In the genomic region with DNA sequence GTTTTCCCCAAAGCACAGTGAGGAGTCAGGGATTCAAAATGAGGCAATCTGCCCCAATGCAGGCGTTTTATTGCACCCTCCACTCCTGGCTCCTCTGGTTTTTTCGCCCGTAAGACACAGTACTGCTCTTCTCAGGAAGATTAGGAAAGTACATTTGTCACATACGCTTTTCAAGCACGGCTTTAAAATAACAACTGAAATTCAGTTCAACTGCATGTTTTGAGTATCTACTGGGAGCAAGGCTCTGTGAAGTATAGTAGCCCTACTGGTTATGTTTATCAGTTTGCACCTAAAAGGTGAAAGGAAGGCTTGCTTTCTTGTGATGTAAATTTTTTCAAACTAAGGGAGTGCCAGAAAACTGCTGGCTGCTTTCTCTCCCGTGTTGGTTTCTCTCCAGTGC, we compare ENCODE assay signal across 8 cellular contexts. TPM values are rescaled to one million over a fixed set of nuclear protein-coding genes. Genes with fewer than 3 reads are reported as not detected.
DNase-seq lines count a peak whose midpoint lies in the region; ATAC-seq, FAIRE-seq and TF ChIP-seq lines count a peak whose summit lies in the region.

No MANE protein-coding gene starts in this region.

- peak overlapping the region; percentile 98 for H3K27ac Mint-ChIP-seq in neural progenitor cell

- H3K27me3 ChIP-seq in endothelial cell of umbilical vein (ENCODE audit: control insufficient read depth in 2 of 2, insufficient read depth in 2 of 2, low read length in 2 of 2) (no peaks in the 10 kb centered on the region), neural progenitor cell (peaks cover 5% of the 10 kb centered on the region)

- BruUV-seq in endothelial cell of umbilical vein (replicated peaks; lab: Mats Ljungman, UMichigan): no TSS peak

- no peaks in the 10 kb centered on the region for H3K9me3 ChIP-seq in endothelial cell of umbilical vein (replicated peaks; ENCODE audit: control insufficient read depth, insufficient read depth, low read length)
- no peaks in the 10 kb centered on the region for H3K9me3 ChIP-seq in neural progenitor cell (ENCODE audit: low read depth)

- H3K27ac ChIP-seq in endothelial cell of umbilical vein (ENCODE audit: insufficient read depth, low read depth, low read length): peak overlapping the region; percentile 94
- H3K27ac ChIP-seq in neural progenitor cell: peak overlapping the region; percentile 97

- POLR2A ChIA-PET in endothelial cell of umbilical vein (lab: Charles Lee): interaction anchor here (1.0 kb wide), 1 partner anchor 114 kb away, joined by 3 read pairs; a partner anchor contains a TSS

- peak overlapping the region; percentile 97 for H3K4me3 Mint-ChIP-seq in neural progenitor cell

- FAIRE-seq in endothelial cell of umbilical vein (lab: Jason Lieb, UNC): peak; percentile 73

- H3K4me1 ChIP-seq in endothelial cell of umbilical vein (ENCODE audit: control insufficient read depth, extremely low read depth, insufficient read depth, low read length) (peaks cover 20% of the 10 kb centered on the region), neural progenitor cell (peaks cover 10% of the 10 kb centered on the region)

- intact Hi-C loops in endothelial cell of umbilical vein (cut with micrococcal nuclease): no loop called here

- peaks cover 1% of the 10 kb centered on the region for H3K36me3 Mint-ChIP-seq in neural progenitor cell

- peak overlapping the region; percentile 55 to 72 (median 71) for H3K4me3 ChIP-seq in endothelial cell of umbilical vein (replicated peaks in 1 of 3; ENCODE audit: insufficient read depth in 1 of 3, low read depth in 1 of 3, low read length in 3 of 3)
- peak overlapping the region; percentile 71 for H3K4me3 ChIP-seq in neural progenitor cell

- peaks cover 41% of the 10 kb centered on the region for H3F3A ChIP-seq in neural progenitor cell (ENCODE audit: low read depth)

- TF ChIP-seq POLR2A in endothelial cell of umbilical vein (IDR thresholded peaks at IDR 0.05; ENCODE audit: low read depth, low read length) (no peak), GM18505 (IDR thresholded peaks at IDR 0.05; ENCODE audit: borderline replicate concordance, extremely low read depth, insufficient read depth, insufficient read length) (no peak)

- H3K36me3 ChIP-seq in endothelial cell of umbilical vein (ENCODE audit: control insufficient read depth in 2 of 2, extremely low read depth in 1 of 2, insufficient read depth in 2 of 2, low read length in 2 of 2) (no peaks in the 10 kb centered on the region), neural progenitor cell (no peaks in the 10 kb centered on the region)

- ATAC-seq in GM21786 (IDR thresholded peaks at IDR 0.05; ENCODE audit: unreplicated experiment): no peak
- ATAC-seq in GM18505 (IDR thresholded peaks at IDR 0.05; ENCODE audit: unreplicated experiment): no peak

- TF ChIP-seq CTCF in endothelial cell of umbilical vein (IDR thresholded peaks at IDR 0.05; ENCODE audit: extremely low read depth in 1 of 2, insufficient read depth in 1 of 2, low read depth in 1 of 2, low read length in 2 of 2) (no peak), neural progenitor cell (IDR thresholded peaks at IDR 0.05) (no peak)

- DNase-seq in NCI-H1694 treated with DMSO at 0.1 percent for 48 hours (lab: John Stamatoyannopoulos, UW) (peak; percentile 44), NCI-H1694 (lab: John Stamatoyannopoulos, UW) (no peak), RKO (ENCODE audit: low spot score) (peak; percentile 30), endothelial cell of umbilical vein (ENCODE audit: low read depth, low spot score) (no peak), neural progenitor cell (ENCODE audit: low spot score) (peak; percentile 17), D341Med (ENCODE audit: low spot score) (no peak)

- H2AFZ ChIP-seq in endothelial cell of umbilical vein (ENCODE audit: low read depth, low read length) (peak overlapping the region; percentile 77), neural progenitor cell (replicated peaks) (peak overlapping the region; percentile 80)

- H3K9ac ChIP-seq in endothelial cell of umbilical vein (replicated peaks; ENCODE audit: extremely low read depth, insufficient read depth, low read length) (peak overlapping the region; percentile 93), neural progenitor cell (peak overlapping the region; percentile 72)

- H3K9me1 ChIP-seq in endothelial cell of umbilical vein (replicated peaks; ENCODE audit: control insufficient read depth, extremely low read depth, insufficient read depth, low read length): no peaks in the 10 kb centered on the region

- dilution Hi-C loops in endothelial cell of umbilical vein (cut with MboI; ENCODE audit: extremely low pct_ligation_motif_present, low sequenced_read_pairs): no loop called here

- peaks cover 19% of the 10 kb centered on the region for H3K4me1 Mint-ChIP-seq in neural progenitor cell

- H3K4me2 ChIP-seq in endothelial cell of umbilical vein (ENCODE audit: insufficient read depth, low read length): peak overlapping the region; percentile 94
- H3K4me2 ChIP-seq in neural progenitor cell: peak overlapping the region; percentile 89

- H3K79me2 ChIP-seq in endothelial cell of umbilical vein (ENCODE audit: control insufficient read depth, insufficient read depth, low read length) (no peaks in the 10 kb centered on the region), neural progenitor cell (ENCODE audit: low read depth) (peaks cover 10% of the 10 kb centered on the region)

- H4K20me1 ChIP-seq in endothelial cell of umbilical vein (replicated peaks; ENCODE audit: control insufficient read depth, extremely low read depth, insufficient read depth, low read length): no peaks in the 10 kb centered on the region
- H4K20me1 ChIP-seq in neural progenitor cell (ENCODE audit: low read depth): peaks cover 19% of the 10 kb centered on the region

- CTCF ChIA-PET in endothelial cell of umbilical vein (lab: Charles Lee): interaction anchor here (0.5 to 7.3 kb wide), 9 partner anchors 11 to 257 kb away, joined by 3 to 106 read pairs (median 3); no protein-coding TSS in a partner anchor

- no peaks in the 10 kb centered on the region for H3K9me3 Mint-ChIP-seq in neural progenitor cell

- H3K27me3 Mint-ChIP-seq in neural progenitor cell (ENCODE audit: insufficient read depth, low read depth): peaks cover 3% of the 10 kb centered on the region

TF ChIP-seq in endothelial cell of umbilical vein, 7 proteins besides CTCF, POLR2A, EP300 and RAD21:
- TF ChIP-seq MYC (IDR thresholded peaks at IDR 0.05; ENCODE audit: low read depth, low read length) (no peak), POLR2AphosphoS5 (IDR thresholded peaks at IDR 0.05; ENCODE audit: insufficient read depth, low read depth, low read length) (no peak), GATA2 (IDR thresholded peaks at IDR 0.05; ENCODE audit: insufficient read depth, insufficient read length, low read depth, low read length) (no peak), JUN (IDR thresholded peaks at IDR 0.05; ENCODE audit: borderline replicate concordance, insufficient read depth, insufficient read length, low read depth) (no peak), EZH2 (IDR thresholded peaks at IDR 0.05; ENCODE audit: borderline replicate concordance, low read depth, low read length, severe bottlenecking) (no peak), FOS (IDR thresholded peaks at IDR 0.05; ENCODE audit: borderline replicate concordance, insufficient read depth, low read length) (no peak)
- TF ChIP-seq, protein P1, sequence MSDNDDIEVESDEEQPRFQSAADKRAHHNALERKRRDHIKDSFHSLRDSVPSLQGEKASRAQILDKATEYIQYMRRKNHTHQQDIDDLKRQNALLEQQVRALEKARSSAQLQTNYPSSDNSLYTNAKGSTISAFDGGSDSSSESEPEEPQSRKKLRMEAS (IDR thresholded peaks at IDR 0.05; ENCODE audit: insufficient read depth, insufficient read length): no peak

RNA-seq across cellular contexts. Expression of a gene that starts 1.9 kb away (rescaled TPM):
- 23.7 and 24.8 TPM in 2 replicates for total RNA-seq in endothelial cell of umbilical vein
- 8.8 and 9.7 TPM in 2 replicates for polyA plus RNA-seq in endothelial cell of umbilical vein
- 8.2 and 9.9 TPM in 2 replicates for polyA plus RNA-seq in endothelial cell of umbilical vein (2011; cell fraction: cytosol; rRNA removed)
- polyA plus RNA-seq in endothelial cell of umbilical vein (2011; cell fraction: nucleus; rRNA removed): 11.2 and 16.0 TPM in 2 replicates
- polyA plus RNA-seq in endothelial cell of umbilical vein (2012): 14.8 and 16.1 TPM in 2 replicates
- polyA minus RNA-seq in endothelial cell of umbilical vein: 21.5 TPM in 2 replicates
- polyA minus RNA-seq in endothelial cell of umbilical vein (2011; cell fraction: cytosol; rRNA and poly(A)+ RNA removed): 36.0 TPM
- polyA minus RNA-seq in endothelial cell of umbilical vein (2011; cell fraction: nucleus; rRNA and poly(A)+ RNA removed): 60.5 and 62.4 TPM in 2 replicates
- total RNA-seq in neural progenitor cell (ENCODE audit: low replicate concordance): 9.2 and 10.3 TPM in 2 replicates

Comparison
In these comparisons a context has a peak if more than half of its experiments do, and no peak if none do; other contexts are left out.
1. DNase-seq: peak in NCI-H1694 treated with DMSO at 0.1 percent for 48 hours (single experiment), RKO (single experiment) and neural progenitor cell (single experiment); none in NCI-H1694 (single experiment), endothelial cell of umbilical vein (single experiment) and D341Med (single experiment).